32 cellular contexts compared by ENCODE assay signal in the genomic region with DNA sequence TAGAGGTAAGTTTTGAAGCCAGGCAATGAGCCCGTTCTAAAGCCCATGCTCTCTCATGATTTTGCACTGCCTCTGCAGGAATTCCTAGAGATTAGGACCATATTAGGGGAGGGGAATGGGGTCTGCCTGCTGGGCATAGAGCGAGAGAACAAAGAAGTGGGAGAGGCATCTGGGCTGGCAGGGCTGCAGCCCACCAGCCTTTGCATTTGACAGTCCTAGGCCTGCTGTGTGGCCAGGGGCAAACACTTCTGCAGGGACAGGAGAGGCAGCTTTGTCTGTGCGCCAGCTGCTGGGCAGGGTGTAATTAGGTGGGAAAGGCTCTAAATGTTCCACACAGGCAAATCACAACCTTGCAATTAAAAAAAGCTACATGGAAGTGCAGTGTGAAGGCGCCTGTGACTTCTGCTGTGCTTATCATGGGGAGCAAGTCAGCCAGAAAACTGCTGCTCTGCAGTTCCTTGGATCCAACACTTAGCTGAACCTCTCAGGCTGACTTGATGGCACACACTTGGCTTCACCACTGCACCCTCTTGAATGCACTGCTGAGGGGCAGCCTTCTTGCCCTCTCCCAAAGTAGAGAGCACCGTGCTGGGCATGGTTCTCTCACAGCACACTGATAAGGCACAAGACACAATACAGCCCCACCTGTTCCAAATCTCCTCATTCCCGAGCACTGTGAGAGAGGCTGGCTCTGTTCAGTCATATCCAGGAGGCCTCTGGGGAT.
A peak's percentile ranks its signal among the peaks of the same experiment; 100 is the strongest.
DNase-seq lines count a peak whose midpoint lies in the region; TF ChIP-seq lines count a peak whose summit lies in the region.
"Had no signal": no experiment of that assay in that cellular context is flagged by ENCODE, and none has a peak within 500 bp of the region (broad histone marks: within the 10 kb centered on the region; RNA-seq: fewer than 3 reads in every experiment).

No MANE protein-coding gene starts in this region.

- peaks cover 7% of the 10 kb centered on the region for H3K27me3 Mint-ChIP-seq in nephron progenitor cell (ENCODE audit: low read depth, poor library complexity)
- H3K27me3 Mint-ChIP-seq: activated CD4-positive, alpha-beta T cell treated with anti-CD3 and anti-CD28 coated beads, Interleukin-2, amount 10 ng/mL, durations not matched to agents 7 days and 5 days; activated naive CD8-positive, alpha-beta T cell treated with anti-CD3 and anti-CD28 coated beads for 36 hours; activated T-cell treated with anti-CD3 and anti-CD28 coated beads, Interleukin-2, amount 50 U/mL, for 24 hours had no signal

- no peak overlapping the region for H3K27ac ChIP-seq in substantia nigra (ENCODE audit: low read depth, low read length, poor library complexity, severe bottlenecking)
- H3K27ac ChIP-seq: C4-2B, epithelial cell of prostate, HL-60, KMS-11, parathyroid adenoma, right atrium auricular region, RWPE1 had no signal

- H3K4me1 Mint-ChIP-seq in nephron progenitor cell, result peaks cover 10% of the 10 kb centered on the region
- H3K4me1 Mint-ChIP-seq: activated B cell treated with CpG ODN at 0.5 μM for 24 hours; activated CD4-positive, alpha-beta T cell treated with anti-CD3 and anti-CD28 coated beads, Interleukin-2, amount 10 ng/mL, durations not matched to agents 7 days and 5 days; activated naive CD8-positive, alpha-beta T cell treated with anti-CD3 and anti-CD28 coated beads for 36 hours; memory B cell had no signal

- DNase-seq in NCI-H1105 treated with DMSO at 0.1 percent for 48 hours (lab: John Stamatoyannopoulos, UW) (peak; percentile 5), NCI-H1105 (lab: John Stamatoyannopoulos, UW) (no peak), DMS79 (lab: John Stamatoyannopoulos, UW) (peak; percentile 53), NCI-H2227 (lab: John Stamatoyannopoulos, UW; ENCODE audit: unreplicated experiment) (peak; percentile 71), nephron progenitor cell (no peak), NCI-H1048 (lab: John Stamatoyannopoulos, UW) (no peak), substantia nigra (lab: John Stamatoyannopoulos, UW) (no peak), GM10248 (ENCODE audit: extremely low spot score) (no peak)
- DNase-seq: 8988T; activated B cell treated with CpG ODN at 0.5 μM for 24 hours; activated CD4-positive, alpha-beta T cell treated with anti-CD3 and anti-CD28 coated beads, Interleukin-2, amount 10 ng/mL, durations not matched to agents 7 days and 5 days; activated effector memory CD4-positive, alpha-beta T cell treated with anti-CD3 and anti-CD28 coated beads, Interleukin-2, amount 50 U/mL, for 16 hours; activated naive CD8-positive, alpha-beta T cell treated with anti-CD3 and anti-CD28 coated beads for 36 hours; activated T-cell treated with anti-CD3 and anti-CD28 coated beads, Interleukin-2, amount 50 U/mL, for 24 hours; aorta; effector CD8-positive, alpha-beta T cell; hypothalamus; left colon; MG63; NCI-H146; NCI-H226; small intestine; stimulated activated naive CD4-positive, alpha-beta T cell treated with Interleukin-2 at 50 U/mL for 16 hours; T-helper 1 cell had no signal

- CTCF ChIA-PET in GM10248 (lab: Yijun Ruan, JAX), result interaction anchor here (1.6 kb wide), 1 partner anchor 11 kb away, joined by 4 read pairs; no protein-coding TSS in a partner anchor

- H3K4me3 Mint-ChIP-seq in nephron progenitor cell, result no peak overlapping the region
- H3K4me3 Mint-ChIP-seq: activated B cell treated with CpG ODN at 0.5 μM for 24 hours; activated CD4-positive, alpha-beta T cell treated with anti-CD3 and anti-CD28 coated beads, Interleukin-2, amount 10 ng/mL, durations not matched to agents 7 days and 5 days; activated naive CD8-positive, alpha-beta T cell treated with anti-CD3 and anti-CD28 coated beads for 36 hours; activated T-cell treated with anti-CD3 and anti-CD28 coated beads, Interleukin-2, amount 50 U/mL, for 24 hours; memory B cell had no signal

- no peak for TF ChIP-seq CTCF in nephron progenitor cell (IDR thresholded peaks at IDR 0.05)
- TF ChIP-seq CTCF in GM10248 (IDR thresholded peaks at IDR 0.05; ENCODE audit: control extremely low read depth, extremely low read depth, low read depth, missing control alignments), result no peak

- POLR2A ChIA-PET in GM10248 (lab: Yijun Ruan, JAX), result no interaction called here

- peaks cover 19% of the 10 kb centered on the region for H3K36me3 Mint-ChIP-seq in nephron progenitor cell (ENCODE audit: low read depth)
- H3K36me3 Mint-ChIP-seq: activated naive CD8-positive, alpha-beta T cell treated with anti-CD3 and anti-CD28 coated beads for 36 hours; memory B cell had no signal

- peak overlapping the region; percentile 21 for H3K27ac Mint-ChIP-seq in nephron progenitor cell
- H3K27ac Mint-ChIP-seq: activated B cell treated with CpG ODN at 0.5 μM for 24 hours; activated CD4-positive, alpha-beta T cell treated with anti-CD3 and anti-CD28 coated beads, Interleukin-2, amount 10 ng/mL, durations not matched to agents 7 days and 5 days; activated naive CD8-positive, alpha-beta T cell treated with anti-CD3 and anti-CD28 coated beads for 36 hours; activated T-cell treated with anti-CD3 and anti-CD28 coated beads, Interleukin-2, amount 50 U/mL, for 24 hours; memory B cell had no signal

- H3K9me3 Mint-ChIP-seq in nephron progenitor cell, result peaks cover 27% of the 10 kb centered on the region

Comparison
In these comparisons a context has a peak if more than half of its experiments do, and no peak if none do; other contexts are left out.
1. DNase-seq: peak in NCI-H1105 treated with DMSO at 0.1 percent for 48 hours (single experiment), DMS79 (single experiment) and NCI-H2227 (single experiment); none in NCI-H1105 (single experiment), nephron progenitor cell (single experiment), NCI-H1048 (single experiment), substantia nigra (0 of 49) and GM10248 (single experiment).